ENCODE assay signal across 8 cellular contexts in the genomic region with DNA sequence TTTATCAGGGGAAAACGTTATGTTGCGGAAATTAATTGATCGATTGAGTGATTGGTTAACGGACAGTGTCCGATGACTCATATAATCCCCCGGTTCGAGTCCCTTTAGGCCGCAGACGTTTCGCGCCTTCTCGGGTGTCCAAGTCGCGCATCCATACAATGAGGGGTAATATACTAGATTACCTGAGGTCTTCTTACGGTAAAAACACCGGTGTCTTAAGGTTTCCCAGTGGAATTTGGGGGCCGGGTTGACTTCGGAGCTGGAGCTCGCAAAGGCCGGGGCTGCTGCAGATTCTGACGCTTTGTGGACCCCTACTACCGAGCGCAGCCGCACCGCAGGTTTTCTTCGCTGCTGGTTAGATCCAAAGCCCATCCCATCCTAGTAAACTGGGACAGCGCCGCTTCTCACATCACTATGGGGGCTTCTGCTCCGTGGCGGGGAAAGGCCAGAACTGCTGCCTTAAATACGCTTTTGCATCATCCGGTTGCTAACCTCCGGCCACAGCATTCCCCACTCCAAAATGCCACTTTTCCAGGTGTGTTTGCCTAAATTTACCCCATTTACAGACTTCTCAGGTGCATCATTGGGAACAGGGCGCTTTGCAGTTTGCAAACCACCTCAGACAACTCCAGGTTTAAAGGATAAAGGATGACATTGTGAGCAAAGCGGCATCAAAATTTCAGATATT. TPM values are rescaled to one million over a fixed set of nuclear protein-coding genes. Genes with fewer than 3 reads are reported as not detected.
A peak's percentile ranks its signal among the peaks of the same experiment; 100 is the strongest.
DNase-seq lines count a peak whose midpoint lies in the region; ATAC-seq and TF ChIP-seq lines count a peak whose summit lies in the region.

No MANE protein-coding gene starts in this region.

- no peaks in the 10 kb centered on the region for H3K27me3 ChIP-seq in left lung
- no peaks in the 10 kb centered on the region for H3K27me3 ChIP-seq in stomach smooth muscle (ENCODE audit: control insufficient read depth in 1 of 2, insufficient read depth in 2 of 2, low read length in 2 of 2)

- peaks cover 0 to 10% of the 10 kb centered on the region in 2 donors for H3K36me3 ChIP-seq in left lung
- H3K36me3 ChIP-seq in stomach smooth muscle (ENCODE audit: control insufficient read depth in 2 of 2, insufficient read depth in 2 of 2, low read length in 2 of 2), result no peaks in the 10 kb centered on the region

- H3K27ac ChIP-seq in caudate nucleus (ENCODE audit: low read depth, low read length), result peak overlapping the region; percentile 42
- H3K27ac ChIP-seq in left lung, result peak overlapping the region; percentile 91 to 96
- peak overlapping the region; percentile 3 for H3K27ac ChIP-seq in stomach smooth muscle (ENCODE audit: low read length)

- H3K9me3 ChIP-seq in left lung (no peaks in the 10 kb centered on the region), stomach smooth muscle (ENCODE audit: control insufficient read depth in 2 of 2, low read length in 2 of 2) (no peaks in the 10 kb centered on the region)

- TF ChIP-seq CTCF in left lung (IDR thresholded peaks at IDR 0.05), result no peak

- ATAC-seq in left lung, result peak; percentile 2
- no peak for ATAC-seq in HG03469 (IDR thresholded peaks at IDR 0.05; ENCODE audit: unreplicated experiment)

- H3K9ac ChIP-seq in stomach smooth muscle (ENCODE audit: low read length in 2 of 2), result peak overlapping the region; percentile 44 to 62

- DNase-seq in SIG-M5 treated with dmso at 0.1 percent for 504 hours (lab: John Stamatoyannopoulos, UW; ENCODE audit: unreplicated experiment) (peak; percentile 53), SIG-M5 (lab: John Stamatoyannopoulos, UW) (no peak), LHCN-M2 (ENCODE audit: low read depth) (peak; percentile 41), SKM-1 (lab: John Stamatoyannopoulos, UW; ENCODE audit: unreplicated experiment) (peak; percentile 38), caudate nucleus (lab: John Stamatoyannopoulos, UW) (peak in 29 of 61 donors; percentile 11 to 76 (median 46)), left lung (no peak)

- H3K4me1 ChIP-seq in left lung, result peaks cover 7 to 44% of the 10 kb centered on the region in 2 donors
- H3K4me1 ChIP-seq in stomach smooth muscle (ENCODE audit: control insufficient read depth, insufficient read depth, low read length), result peaks cover 24% of the 10 kb centered on the region

- H3K4me3 ChIP-seq in left lung, result peak overlapping the region; percentile 33 to 96
- H3K4me3 ChIP-seq in stomach smooth muscle (ENCODE audit: low read length in 2 of 2), result peak overlapping the region; percentile 66 to 85

- intact Hi-C loops in left lung (cut with DNase I), result no loop called here

RNA-seq across cellular contexts. Expression of a gene that starts 0.9 kb away (rescaled TPM):
- total RNA-seq in LHCN-M2 (2014; rRNA removed), result 64.5 and 71.3 TPM in 2 replicates
- 17.1 TPM for polyA plus RNA-seq in LHCN-M2 (2012)
- 10 to 100 TPM; 58.2 to 69.8 TPM for total RNA-seq in left lung

Comparison
In these comparisons a context has a peak if more than half of its experiments do, and no peak if none do; other contexts are left out.
1. DNase-seq: peak in SIG-M5 treated with dmso at 0.1 percent for 504 hours (single experiment), LHCN-M2 (single experiment) and SKM-1 (single experiment); none in SIG-M5 (single experiment) and left lung (0 of 2).
2. H3K27ac ChIP-seq: peak in every context shown above with its lines; median percentile 94 in left lung; 42 in caudate nucleus; 3 in stomach smooth muscle.